ENCODE assay signal across 26 cellular contexts in genomic region chr6:145924600-145924999, GRCh38.
"Had no signal": no experiment of that assay in that cellular context is flagged by ENCODE, and none has a peak within 500 bp of the region (broad histone marks: within the 10 kb centered on the region; RNA-seq: fewer than 3 reads in every experiment).

No MANE protein-coding gene starts in this region.

- H3K4me1 ChIP-seq: lower lobe of right lung, parathyroid adenoma, right lobe of liver, suprapubic skin, transverse colon, upper lobe of right lung, uterus had no signal

- DNase-seq: dorsolateral prefrontal cortex; effector CD4-positive, alpha-beta T cell; hypothalamus; immature natural killer cell; islet precursor cell; kidney glomerular epithelial cell; left colon; left ventricle myocardium superior; lower lobe of right lung; naive B cell; right lobe of liver; small intestine; stimulated activated CD4-positive, alpha-beta T cell treated with anti-CD3 and anti-CD28 coated beads, Interleukin-15, amount 100 ng/mL, for 24 hours; stimulated activated CD4-positive, alpha-beta T cell treated with anti-CD3 and anti-CD28 coated beads, Interleukin-2, amount 100 ng/mL, for 48 hours; stimulated activated naive CD4-positive, alpha-beta T cell; stimulated activated naive CD8-positive, alpha-beta T cell treated with anti-CD3 and anti-CD28 coated beads, Interleukin-15, amount 100 ng/mL, for 72 hours; transverse colon; upper lobe of right lung; uterus had no signal

- H3K4me1 Mint-ChIP-seq: immature natural killer cell; memory B cell; naive B cell; neural crest cell; stimulated activated naive CD8-positive, alpha-beta T cell treated with anti-CD3 and anti-CD28 coated beads, Interleukin-15, amount 100 ng/mL, for 72 hours had no signal

- H3K9me3 ChIP-seq: lower lobe of right lung, neutrophil, right lobe of liver, suprapubic skin, transverse colon, upper lobe of right lung, uterus had no signal

- H3K36me3 ChIP-seq: uterus had no signal

- H3K9me3 Mint-ChIP-seq: immature natural killer cell; memory B cell; naive B cell; natural killer cell treated with Interleukin-12 subunit alpha and Interleukin-12 subunit beta and Interleukin-15 and Interleukin-18, amount 100 ng/mL, for 72 hours; neural crest cell; stimulated activated naive CD8-positive, alpha-beta T cell treated with anti-CD3 and anti-CD28 coated beads, Interleukin-15, amount 100 ng/mL, for 72 hours had no signal

- H3K79me2 ChIP-seq: parathyroid adenoma had no signal

- H3K27me3 Mint-ChIP-seq: memory B cell; naive B cell; natural killer cell treated with Interleukin-12 subunit alpha and Interleukin-12 subunit beta and Interleukin-15 and Interleukin-18, amount 100 ng/mL, for 72 hours; progenitor cell of endocrine pancreas; stimulated activated naive CD8-positive, alpha-beta T cell treated with anti-CD3 and anti-CD28 coated beads, Interleukin-15, amount 100 ng/mL, for 72 hours had no signal

- H2AFZ ChIP-seq: parathyroid adenoma had no signal

- H3K27me3 ChIP-seq: dorsolateral prefrontal cortex, neutrophil, right lobe of liver, suprapubic skin, transverse colon, upper lobe of right lung, uterus had no signal

- ATAC-seq: left colon; left ventricle myocardium superior; lower lobe of right lung; natural killer cell treated with Interleukin-12 subunit alpha and Interleukin-12 subunit beta and Interleukin-15 and Interleukin-18, amount 100 ng/mL, for 72 hours; right lobe of liver; stimulated activated naive CD8-positive, alpha-beta T cell treated with anti-CD3 and anti-CD28 coated beads, Interleukin-15, amount 100 ng/mL, for 72 hours; upper lobe of right lung had no signal

- H3K4me3 Mint-ChIP-seq: immature natural killer cell; memory B cell; naive B cell; natural killer cell treated with Interleukin-12 subunit alpha and Interleukin-12 subunit beta and Interleukin-15 and Interleukin-18, amount 100 ng/mL, for 72 hours; neural crest cell; stimulated activated naive CD8-positive, alpha-beta T cell treated with anti-CD3 and anti-CD28 coated beads, Interleukin-15, amount 100 ng/mL, for 72 hours had no signal

- H3K27ac ChIP-seq: dorsolateral prefrontal cortex, lower lobe of right lung, neutrophil, parathyroid adenoma, right lobe of liver, suprapubic skin, transverse colon, upper lobe of right lung, uterus had no signal

- H3K27ac Mint-ChIP-seq: immature natural killer cell; memory B cell; naive B cell; natural killer cell treated with Interleukin-12 subunit alpha and Interleukin-12 subunit beta and Interleukin-15 and Interleukin-18, amount 100 ng/mL, for 72 hours; progenitor cell of endocrine pancreas; stimulated activated naive CD8-positive, alpha-beta T cell treated with anti-CD3 and anti-CD28 coated beads, Interleukin-15, amount 100 ng/mL, for 72 hours had no signal

- H3K4me3 ChIP-seq: dorsolateral prefrontal cortex, lower lobe of right lung, right lobe of liver, suprapubic skin, transverse colon, upper lobe of right lung, uterus had no signal
